In genomic region chr13:19961924-19962323, GRCh38 we compare ENCODE assay signal across 16 cellular contexts. TPM values are rescaled to one million over a fixed set of nuclear protein-coding genes. Genes with fewer than 3 reads are reported as not detected.
A peak's percentile ranks its signal among the peaks of the same experiment; 100 is the strongest.
DNase-seq lines count a peak whose midpoint lies in the region; ATAC-seq and TF ChIP-seq lines count a peak whose summit lies in the region.
"Had no signal": no experiment of that assay in that cellular context is flagged by ENCODE, and none has a peak within 500 bp of the region (broad histone marks: within the 10 kb centered on the region; RNA-seq: fewer than 3 reads in every experiment).

No MANE protein-coding gene starts in this region.

- ATAC-seq in IMR-90 (ENCODE audit: low read depth) = no peak
- ATAC-seq in naive thymus-derived CD8-positive, alpha-beta T cell = no peak
- ATAC-seq in GM21786 (IDR thresholded peaks at IDR 0.05; ENCODE audit: unreplicated experiment) = no peak
- ATAC-seq: mucosa of descending colon, Panc1 had no signal

- peaks cover 26 to 50% (median 39%) of the 10 kb centered on the region in 10 experiments for H3K4me1 ChIP-seq in BLaER1 treated with 17β-estradiol and CSF1 and Interleukin-3, amounts not matched to agents 10 nM and 100 nM
- peaks cover 2% of the 10 kb centered on the region; the same call in 1 of the 2 replicates for H3K4me1 ChIP-seq in IMR-90 (ENCODE audit: control insufficient read depth, insufficient read depth, low read length)
- H3K4me1 ChIP-seq in mammary epithelial cell (ENCODE audit: insufficient read depth, low read length) = peaks cover 23% of the 10 kb centered on the region

- H2AK5ac ChIP-seq in IMR-90 (ENCODE audit: low read depth, low read length) = no peak overlapping the region

- intact Hi-C loops in IMR-90 (cut with micrococcal nuclease) = loop anchor here (2.0 kb wide), 2 partner anchors 43 to 201 kb away; no protein-coding TSS in a partner anchor
- intact Hi-C loops in mammary epithelial cell (cut with micrococcal nuclease) = no loop called here

- H3K27ac Mint-ChIP-seq in naive thymus-derived CD8-positive, alpha-beta T cell = peak overlapping the region in 7 of 10 donors; percentile 27 to 93 (median 67)
- H3K27ac Mint-ChIP-seq in osteocyte (ENCODE audit: unreplicated experiment) = no peak overlapping the region

- CTCF ChIA-PET in IMR-90 (lab: Yijun Ruan, JAX) (no interaction called here), mammary epithelial cell (lab: Charles Lee; ENCODE audit: low non-redundant PET) (no interaction called here)

- no peak overlapping the region for H2BK5ac ChIP-seq in IMR-90 (ENCODE audit: low read depth, low read length, poor library complexity, severe bottlenecking)

- H4K20me1 ChIP-seq in BLaER1 treated with 17β-estradiol and CSF1 and Interleukin-3, amounts not matched to agents 10 nM and 100 nM = peaks cover 39 to 70% (median 66%) of the 10 kb centered on the region in 11 experiments; a peak in 21 of 22 replicates
- H4K20me1 ChIP-seq in IMR-90 (ENCODE audit: insufficient read depth, low read length) (peaks cover 45% of the 10 kb centered on the region; the same call in 1 of the 2 replicates), mammary epithelial cell (ENCODE audit: insufficient read depth, low read length) (no peaks in the 10 kb centered on the region)

- no peak for TF ChIP-seq RAD21 in IMR-90 (IDR thresholded peaks at IDR 0.05; ENCODE audit: low read length)

- no peak overlapping the region for H2BK20ac ChIP-seq in IMR-90 (ENCODE audit: low read depth, low read length)

- peak overlapping the region in 9 of 10 donors; percentile 15 to 78 (median 48) for H3K4me3 Mint-ChIP-seq in naive thymus-derived CD8-positive, alpha-beta T cell
- H3K4me3 Mint-ChIP-seq in osteocyte (ENCODE audit: unreplicated experiment) = no peak overlapping the region

- H3K4ac ChIP-seq in IMR-90 (ENCODE audit: low read depth, low read length) = no peak overlapping the region

- peaks cover 0 to 50% (median 9%) of the 10 kb centered on the region in 3 donors for H3K36me3 Mint-ChIP-seq in naive thymus-derived CD8-positive, alpha-beta T cell
- peaks cover 24% of the 10 kb centered on the region for H3K36me3 Mint-ChIP-seq in osteocyte (ENCODE audit: unreplicated experiment)

- peaks cover 15 to 34% of the 10 kb centered on the region in 2 experiments for H3K79me1 ChIP-seq in IMR-90 (ENCODE audit: low read depth in 1 of 2, low read length in 2 of 2)

- no peak overlapping the region for H3K23ac ChIP-seq in IMR-90 (ENCODE audit: low read depth, low read length)

- in situ Hi-C loops in IMR-90 (cut with MboI; ENCODE audit: low sequenced_read_pairs) (no loop called here), mammary epithelial cell (cut with MboI; ENCODE audit: low sequenced_read_pairs in 2 of 2) (no loop called here)

- H3K9me1 ChIP-seq in IMR-90 (ENCODE audit: insufficient read depth, low read length) = no peaks in the 10 kb centered on the region

- H3K36me3 ChIP-seq in BLaER1 treated with 17β-estradiol and CSF1 and Interleukin-3, amounts not matched to agents 10 nM and 100 nM = peaks cover 41 to 65% (median 55%) of the 10 kb centered on the region in 11 experiments
- H3K36me3 ChIP-seq in IMR-90 (ENCODE audit: control insufficient read depth, insufficient read depth, low read length) (peaks cover 19% of the 10 kb centered on the region), mammary epithelial cell (ENCODE audit: insufficient read depth, low read length) (peaks cover 11% of the 10 kb centered on the region)

- peak overlapping the region; percentile 34 to 98 (median 93); a peak in 21 of 22 replicates for H3K4me2 ChIP-seq in BLaER1 treated with 17β-estradiol and CSF1 and Interleukin-3, amounts not matched to agents 10 nM and 100 nM
- H3K4me2 ChIP-seq in IMR-90 (ENCODE audit: low read depth, low read length) (peak overlapping the region; percentile 79), mammary epithelial cell (ENCODE audit: insufficient read depth, low read depth, low read length) (peak overlapping the region; percentile 21)

- no peak overlapping the region for H2AFZ ChIP-seq in IMR-90 (replicated peaks; ENCODE audit: low read length, poor library complexity)
- no peak overlapping the region for H2AFZ ChIP-seq in mammary epithelial cell (ENCODE audit: low read depth, low read length)

- no peaks in the 10 kb centered on the region; a peak in 1 of 22 replicates for H3K27me3 ChIP-seq in BLaER1 treated with 17β-estradiol and CSF1 and Interleukin-3, amounts not matched to agents 10 nM and 100 nM
- no peaks in the 10 kb centered on the region for H3K27me3 ChIP-seq in IMR-90 (ENCODE audit: control insufficient read depth, insufficient read depth, low read length)
- H3K27me3 ChIP-seq in mammary epithelial cell (ENCODE audit: insufficient read depth, low read length) = no peaks in the 10 kb centered on the region
- H3K27me3 ChIP-seq: ascending aorta had no signal

- TF ChIP-seq CTCF in IMR-90 (conservative IDR thresholded peaks at IDR 0.05; ENCODE audit: low read depth, low read length) = no peak
- TF ChIP-seq CTCF in mammary epithelial cell (conservative IDR thresholded peaks at IDR 0.05 in 1 of 2, IDR thresholded peaks at IDR 0.05 in 1 of 2; ENCODE audit: extremely low read depth in 1 of 2, insufficient read depth in 1 of 2, low read depth in 1 of 2, low read length in 2 of 2) = no peak
- TF ChIP-seq CTCF in osteocyte (IDR thresholded peaks at IDR 0.05) = no peak

- H3K18ac ChIP-seq in IMR-90 (ENCODE audit: low read depth, low read length) = no peak overlapping the region

- no peak overlapping the region for H2AK9ac ChIP-seq in IMR-90 (replicated peaks; ENCODE audit: low read depth, low read length, poor library complexity)

- H2BK120ac ChIP-seq in IMR-90 (ENCODE audit: low read depth, low read length) = no peak overlapping the region

- no peak overlapping the region for H4K5ac ChIP-seq in IMR-90 (ENCODE audit: low read depth, low read length)

- peak overlapping the region in 5 of 11 experiments; percentile 0 to 64 (median 49); a peak in 7 of 22 replicates for H3K9ac ChIP-seq in BLaER1 treated with 17β-estradiol and CSF1 and Interleukin-3, amounts not matched to agents 10 nM and 100 nM
- H3K9ac ChIP-seq in IMR-90 (ENCODE audit: low read depth, low read length) (no peak overlapping the region), mammary epithelial cell (ENCODE audit: insufficient read depth, low read length) (no peak overlapping the region)

- no peaks in the 10 kb centered on the region for H3K27me3 Mint-ChIP-seq in naive thymus-derived CD8-positive, alpha-beta T cell
- H3K27me3 Mint-ChIP-seq in osteocyte (ENCODE audit: unreplicated experiment) = no peaks in the 10 kb centered on the region

- H4K91ac ChIP-seq in IMR-90 (ENCODE audit: insufficient read depth, low read depth, low read length) = no peak overlapping the region

- H3K9me3 Mint-ChIP-seq in naive thymus-derived CD8-positive, alpha-beta T cell = no peaks in the 10 kb centered on the region
- no peaks in the 10 kb centered on the region for H3K9me3 Mint-ChIP-seq in osteocyte (ENCODE audit: unreplicated experiment)

- DNase-seq in IMR-90 = peak; percentile 31
- DNase-seq in mammary epithelial cell = no peak
- no peak for DNase-seq in naive thymus-derived CD8-positive, alpha-beta T cell
- no peak for DNase-seq in NCI-H187 treated with DMSO at 0.1 percent for 48 hours (lab: John Stamatoyannopoulos, UW)
- no peak for DNase-seq in osteocyte (ENCODE audit: extremely low spot score, unreplicated experiment)
- no peak for DNase-seq in iPS-NIHi7 (ENCODE audit: extremely low spot score)
- DNase-seq: activated CD8-positive, alpha-beta memory T cell treated with anti-CD3 and anti-CD28 coated beads, Interleukin-2, amount 50 U/mL, for 4 hours; COR-L47; erythroblast; Kasumi-1; mucosa of descending colon; stimulated activated CD8-positive, alpha-beta memory T cell treated with anti-CD3 and anti-CD28 coated beads, Interleukin-4, amount 100 ng/mL, for 48 hours had no signal

- peaks cover 21 to 59% (median 48%) of the 10 kb centered on the region in 4 donors for H3K4me1 Mint-ChIP-seq in naive thymus-derived CD8-positive, alpha-beta T cell
- H3K4me1 Mint-ChIP-seq in osteocyte (ENCODE audit: unreplicated experiment) = peaks cover 25% of the 10 kb centered on the region

- no peak overlapping the region for H3K56ac ChIP-seq in IMR-90 (ENCODE audit: extremely low read depth, insufficient read depth, low read length)

- H3K14ac ChIP-seq in IMR-90 (replicated peaks; ENCODE audit: low read depth, low read length) = no peak overlapping the region

- POLR2A ChIA-PET in IMR-90 (lab: Charles Lee; ENCODE audit: unreplicated experiment) = no interaction called here
- POLR2A ChIA-PET in naive thymus-derived CD8-positive, alpha-beta T cell (lab: Charles Lee) = interaction anchor here (0.6 kb wide), 1 partner anchor 15 kb away, joined by 4 read pairs; no protein-coding TSS in a partner anchor

- BruUV-seq in IMR-90 (replicated peaks; lab: Mats Ljungman, UMichigan) (no TSS peak), mammary epithelial cell (replicated peaks; lab: Mats Ljungman, UMichigan) (no TSS peak)

- H4K8ac ChIP-seq in IMR-90 (ENCODE audit: low read depth in 2 of 2, low read length in 2 of 2) = no peak overlapping the region

- H3K4me3 ChIP-seq in BLaER1 treated with 17β-estradiol and CSF1 and Interleukin-3, amounts not matched to agents 10 nM and 100 nM = peak overlapping the region in 5 of 10 experiments; percentile 77 to 96 (median 89); a peak in 7 of 20 replicates
- H3K4me3 ChIP-seq in IMR-90 (ENCODE audit: insufficient read depth, low read depth, low read length) (no peak overlapping the region), mammary epithelial cell (replicated peaks in 1 of 3; ENCODE audit: insufficient read depth in 1 of 3, low read depth in 2 of 3, low read length in 3 of 3) (no peak overlapping the region)
- H3K4me3 ChIP-seq: ascending aorta, mucosa of descending colon had no signal

- dilution Hi-C loops in IMR-90 (cut with HindIII; ENCODE audit: low sequenced_read_pairs, unreplicated experiment) = no loop called here
- dilution Hi-C loops in mammary epithelial cell (cut with HindIII; ENCODE audit: low sequenced_read_pairs) = no loop called here

- H2BK15ac ChIP-seq in IMR-90 (ENCODE audit: low read depth, low read length) = no peak overlapping the region

- H3K79me2 ChIP-seq in mammary epithelial cell (ENCODE audit: insufficient read depth, low read length) = peaks cover 55% of the 10 kb centered on the region

- H3K27ac ChIP-seq in BLaER1 treated with 17β-estradiol and CSF1 and Interleukin-3, amounts not matched to agents 10 nM and 100 nM = peak overlapping the region in 4 of 11 experiments; percentile 41 to 99 (median 76); a peak in 7 of 22 replicates
- no peak overlapping the region for H3K27ac ChIP-seq in IMR-90 (ENCODE audit: insufficient read depth, low read length)
- H3K27ac ChIP-seq in mammary epithelial cell (ENCODE audit: insufficient read depth, low read depth, low read length) = no peak overlapping the region

- no peak for TF ChIP-seq POLR2A in IMR-90 (IDR thresholded peaks at IDR 0.05; ENCODE audit: low read depth, low read length)

- 0 out of 22 replicates have a peak, but pooled peaks cover 0 to 3% (median 0%) of the 10 kb centered on the region in 11 experiments for H3K9me3 ChIP-seq in BLaER1 treated with 17β-estradiol and CSF1 and Interleukin-3, amounts not matched to agents 10 nM and 100 nM (replicated peaks in 1 of 11)
- H3K9me3 ChIP-seq in IMR-90 (ENCODE audit: control insufficient read depth, insufficient read depth, low read length) (no peaks in the 10 kb centered on the region), mammary epithelial cell (replicated peaks; ENCODE audit: insufficient read depth, low read length) (no peaks in the 10 kb centered on the region)
- H3K9me3 ChIP-seq: ascending aorta, mucosa of descending colon had no signal

RNA-seq across cellular contexts. Expression of gene ZMYM2, which starts 3.4 kb away (rescaled TPM):
- total RNA-seq in IMR-90 (2012; rRNA removed) = 51.1 and 60.3 TPM in 2 replicates
- polyA plus RNA-seq in IMR-90 (2012; rRNA removed) = 10.8 and 15.7 TPM in 2 replicates
- polyA plus RNA-seq in IMR-90 (2012; cell fraction: cytosol; rRNA removed) = 1.5 and 1.7 TPM in 2 replicates
- 4.1 and 52.3 TPM in 2 replicates for polyA plus RNA-seq in IMR-90 (2012; cell fraction: nucleus; rRNA removed; ENCODE audit: low replicate concordance)
- 10 to 100 TPM; 49.7 to 75.7 TPM for total RNA-seq in mammary epithelial cell
- polyA plus RNA-seq in mammary epithelial cell = 12.7 TPM
- polyA minus RNA-seq in mammary epithelial cell = 28.9 TPM
- total RNA-seq in naive thymus-derived CD8-positive, alpha-beta T cell = 100 to 1,000 TPM; 131 to 133 TPM
- 10 to 100 TPM in 2 of 3 donors, 1 to 10 TPM in 1; 8.4 to 13.7 (median 13.5) TPM for polyA plus RNA-seq in naive thymus-derived CD8-positive, alpha-beta T cell
- 77.8 and 92.1 TPM in 2 replicates for total RNA-seq in osteocyte

Comparison
In these comparisons a context has a peak if more than half of its experiments do, and no peak if none do; other contexts are left out.
1. H3K4me2 ChIP-seq: peak in every context shown above with its lines; median percentile 93 in BLaER1 treated with 17β-estradiol and CSF1 and Interleukin-3, amounts not matched to agents 10 nM and 100 nM; 79 in IMR-90; 21 in mammary epithelial cell.